ENCODE assay signal across 17 cellular contexts in the genomic region with DNA sequence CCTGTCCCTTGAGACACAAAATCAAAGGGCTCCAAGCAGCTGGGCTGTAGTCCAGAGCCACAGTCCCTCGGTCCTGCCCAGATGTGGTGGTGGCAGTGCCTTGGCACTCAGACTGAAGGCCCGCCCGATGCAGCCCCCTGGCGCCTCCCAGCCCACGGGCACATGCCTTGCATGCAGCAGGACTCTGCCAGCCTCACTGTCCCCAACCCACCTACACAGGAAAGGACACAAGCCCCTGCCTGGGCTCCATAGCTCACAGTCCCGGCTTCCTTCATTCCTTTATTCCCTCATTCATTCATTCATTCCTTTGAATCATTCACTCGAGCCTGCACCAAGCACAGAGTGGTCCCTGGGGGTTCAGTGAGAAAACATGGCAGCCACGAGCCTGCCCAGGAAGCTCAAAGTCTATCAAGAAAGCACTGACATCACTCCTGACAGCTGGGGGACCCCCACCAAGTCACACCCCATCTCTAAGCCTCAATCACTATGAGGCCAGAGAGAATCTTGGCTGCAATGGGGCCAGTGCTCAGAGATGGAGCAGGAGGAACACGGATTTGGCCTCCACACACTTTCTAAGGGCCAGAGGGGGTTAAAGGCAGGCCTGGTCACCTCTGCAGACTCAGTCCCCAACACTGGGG. TPM values are rescaled to one million over a fixed set of nuclear protein-coding genes. Genes with fewer than 3 reads are reported as not detected.
DNase-seq lines count a peak whose midpoint lies in the region; ATAC-seq and TF ChIP-seq lines count a peak whose summit lies in the region.
"Had no signal": no experiment of that assay in that cellular context is flagged by ENCODE, and none has a peak within 500 bp of the region (broad histone marks: within the 10 kb centered on the region; RNA-seq: fewer than 3 reads in every experiment).

No MANE protein-coding gene starts in this region.

- H3K36me3 ChIP-seq in muscle layer of duodenum (ENCODE audit: control insufficient read depth in 1 of 2, insufficient read depth in 2 of 2, low read length in 2 of 2) (no peaks in the 10 kb centered on the region), tibial nerve (no peaks in the 10 kb centered on the region)
- H3K36me3 ChIP-seq in effector memory CD4-positive, alpha-beta T cell (ENCODE audit: control insufficient read depth, insufficient read depth, low read length) = no peaks in the 10 kb centered on the region
- H3K36me3 ChIP-seq: MG63 had no signal

- no peaks in the 10 kb centered on the region for H3K9me3 Mint-ChIP-seq in activated T-helper 17 cell treated with anti-CD3 and anti-CD28 coated beads, Interleukin-2, amount 50 U/mL, for 72 hours
- peaks cover 6% of the 10 kb centered on the region for H3K9me3 Mint-ChIP-seq in glutamatergic neuron (ENCODE audit: unreplicated experiment)
- H3K9me3 Mint-ChIP-seq: T-helper 1 cell treated with Interleukin-12 subunit alpha and Interleukin-12 subunit beta and Interleukin-4 antibody, amounts not matched to agents 30 μg/mL and 1 μg/mL, for 36 hours had no signal

- TF ChIP-seq EP300 in tibial nerve (IDR thresholded peaks at IDR 0.05) = no peak

- H3K27me3 ChIP-seq in muscle layer of duodenum (ENCODE audit: low read depth, low read length) (peaks cover 6% of the 10 kb centered on the region), tibial nerve (no peaks in the 10 kb centered on the region)
- peaks cover 12% of the 10 kb centered on the region for H3K27me3 ChIP-seq in effector memory CD4-positive, alpha-beta T cell (replicated peaks; ENCODE audit: control insufficient read depth, insufficient read depth, low read length, poor library complexity, severe bottlenecking)
- H3K27me3 ChIP-seq: MG63 had no signal

- no peaks in the 10 kb centered on the region for H3K9me3 ChIP-seq in muscle layer of duodenum (ENCODE audit: control insufficient read depth in 1 of 2, low read length in 2 of 2)
- H3K9me3 ChIP-seq in tibial nerve = no peaks in the 10 kb centered on the region
- no peaks in the 10 kb centered on the region for H3K9me3 ChIP-seq in effector memory CD4-positive, alpha-beta T cell (ENCODE audit: control insufficient read depth, low read length)
- H3K9me3 ChIP-seq: MG63 had no signal

- H3K27me3 Mint-ChIP-seq in activated T-helper 17 cell treated with anti-CD3 and anti-CD28 coated beads, Interleukin-2, amount 50 U/mL, for 72 hours = peaks cover 13% of the 10 kb centered on the region
- H3K27me3 Mint-ChIP-seq in glutamatergic neuron (ENCODE audit: unreplicated experiment) = peaks cover 5% of the 10 kb centered on the region

- peak overlapping the region; percentile 22 for H3K27ac Mint-ChIP-seq in activated T-helper 17 cell treated with anti-CD3 and anti-CD28 coated beads, Interleukin-2, amount 50 U/mL, for 72 hours
- H3K27ac Mint-ChIP-seq in glutamatergic neuron (ENCODE audit: unreplicated experiment) = peak overlapping the region; percentile 17
- H3K27ac Mint-ChIP-seq: CD4-positive, alpha-beta memory T cell; T-helper 1 cell treated with Interleukin-12 subunit alpha and Interleukin-12 subunit beta and Interleukin-4 antibody, amounts not matched to agents 30 μg/mL and 1 μg/mL, for 36 hours had no signal

- H3K4me3 Mint-ChIP-seq in activated T-helper 17 cell treated with anti-CD3 and anti-CD28 coated beads, Interleukin-2, amount 50 U/mL, for 72 hours = no peak overlapping the region
- no peak overlapping the region for H3K4me3 Mint-ChIP-seq in glutamatergic neuron (ENCODE audit: unreplicated experiment)
- H3K4me3 Mint-ChIP-seq: CD4-positive, alpha-beta memory T cell; T-helper 1 cell treated with Interleukin-12 subunit alpha and Interleukin-12 subunit beta and Interleukin-4 antibody, amounts not matched to agents 30 μg/mL and 1 μg/mL, for 36 hours had no signal

- DNase-seq in glutamatergic neuron (no peak), tibial nerve (ENCODE audit: low spot score in 2 of 2) (no peak), DMS79 treated with DMSO at 0.1 percent for 48 hours (lab: John Stamatoyannopoulos, UW) (no peak)
- DNase-seq in effector memory CD4-positive, alpha-beta T cell = no peak
- DNase-seq: activated CD4-positive, alpha-beta T cell treated with anti-CD3 and anti-CD28 coated beads for 48 hours; CD4-positive, alpha-beta memory T cell; central memory CD4-positive, alpha-beta T cell; MG63; NCI-H2171 treated with DMSO at 0.1 percent for 48 hours; stimulated activated CD4-positive, alpha-beta T cell treated with anti-CD3 and anti-CD28 coated beads, Interleukin-1b, Interleukin-23, amount 100 ng/mL, for 48 hours; stimulated activated naive CD8-positive, alpha-beta T cell treated with anti-CD3 and anti-CD28 coated beads, Interleukin-15, Interleukin-2, amounts not matched to agents 100 U/mL and 50 U/mL, for 24 hours had no signal

- H3K4me1 ChIP-seq in muscle layer of duodenum (ENCODE audit: control insufficient read depth in 1 of 2, insufficient read depth in 2 of 2, low read length in 2 of 2) = peaks cover 0 to 74% of the 10 kb centered on the region in 2 donors
- H3K4me1 ChIP-seq in tibial nerve = peaks cover 0 to 97% (median 32%) of the 10 kb centered on the region in 4 donors
- H3K4me1 ChIP-seq in effector memory CD4-positive, alpha-beta T cell (ENCODE audit: control insufficient read depth, insufficient read depth, low read length, poor library complexity, severe bottlenecking) = peaks cover 6% of the 10 kb centered on the region

- TF ChIP-seq POLR2A in tibial nerve (IDR thresholded peaks at IDR 0.05) = no peak

- H3K4me1 Mint-ChIP-seq in activated T-helper 17 cell treated with anti-CD3 and anti-CD28 coated beads, Interleukin-2, amount 50 U/mL, for 72 hours = peaks cover 6% of the 10 kb centered on the region
- peaks cover 16% of the 10 kb centered on the region for H3K4me1 Mint-ChIP-seq in glutamatergic neuron (ENCODE audit: low read depth, unreplicated experiment)

- H3K27ac ChIP-seq in muscle layer of duodenum (ENCODE audit: low read length) (peak overlapping the region; percentile 14), tibial nerve (peak overlapping the region; percentile 33 to 88 (median 78))
- no peak overlapping the region for H3K27ac ChIP-seq in effector memory CD4-positive, alpha-beta T cell (ENCODE audit: insufficient read depth, low read length, poor library complexity, severe bottlenecking)

- ATAC-seq in activated T-helper 17 cell treated with anti-CD3 and anti-CD28 coated beads, Interleukin-2, amount 50 U/mL, for 72 hours (replicated peaks) = no peak
- ATAC-seq in GM21529 (IDR thresholded peaks at IDR 0.05; ENCODE audit: unreplicated experiment) (no peak), HG03457 (IDR thresholded peaks at IDR 0.05; ENCODE audit: unreplicated experiment) (no peak)
- ATAC-seq: stimulated activated naive CD8-positive, alpha-beta T cell treated with anti-CD3 and anti-CD28 coated beads, Interleukin-15, Interleukin-2, amounts not matched to agents 100 U/mL and 50 U/mL, for 24 hours had no signal

- H3K4me3 ChIP-seq in muscle layer of duodenum (ENCODE audit: low read depth in 1 of 2, low read length in 2 of 2) = no peak overlapping the region
- no peak overlapping the region for H3K4me3 ChIP-seq in tibial nerve
- no peak overlapping the region for H3K4me3 ChIP-seq in effector memory CD4-positive, alpha-beta T cell (ENCODE audit: insufficient read depth, low read depth, low read length, poor library complexity, severe bottlenecking)
- H3K4me3 ChIP-seq: MG63 had no signal

- no peaks in the 10 kb centered on the region for H3K36me3 Mint-ChIP-seq in activated T-helper 17 cell treated with anti-CD3 and anti-CD28 coated beads, Interleukin-2, amount 50 U/mL, for 72 hours (ENCODE audit: low read depth)
- no peaks in the 10 kb centered on the region for H3K36me3 Mint-ChIP-seq in glutamatergic neuron (ENCODE audit: unreplicated experiment)
- H3K36me3 Mint-ChIP-seq: CD4-positive, alpha-beta memory T cell had no signal

- no peak for TF ChIP-seq CTCF in glutamatergic neuron (IDR thresholded peaks at IDR 0.05; ENCODE audit: partially characterized antibody, unreplicated experiment)
- no peak for TF ChIP-seq CTCF in tibial nerve (IDR thresholded peaks at IDR 0.05)

- WGBS in tibial nerve, 2 donors = 28 to 35% methylated on average over 8 of the region's 9 CpGs

RNA-seq across cellular contexts. Expression of gene SDC3, which starts 5.8 kb away (rescaled TPM):
- under 1 TPM in 1 of 2 donors, not detected in 1; 0.11 TPM for total RNA-seq in activated T-helper 17 cell treated with anti-CD3 and anti-CD28 coated beads, Interleukin-2, amount 50 U/mL, for 72 hours
- total RNA-seq in glutamatergic neuron (ENCODE audit: unreplicated experiment) (41.7 TPM), tibial nerve (10 to 100 TPM; 47.1 to 78.9 (median 64.2) TPM)
- total RNA-seq: OCI-LY7 had no signal

Comparison
In these comparisons a context has a peak if more than half of its experiments do, and no peak if none do; other contexts are left out.
1. RNA of gene SDC3, which starts 5.8 kb away (total RNA-seq): 47.1 to 78.9 TPM in tibial nerve and 41.7 TPM in glutamatergic neuron (single experiment); 0.11 TPM in activated T-helper 17 cell treated with anti-CD3 and anti-CD28 coated beads, Interleukin-2, amount 50 U/mL, for 72 hours; every median in the first group is over 10 times any median in the second.